In the genomic region with DNA sequence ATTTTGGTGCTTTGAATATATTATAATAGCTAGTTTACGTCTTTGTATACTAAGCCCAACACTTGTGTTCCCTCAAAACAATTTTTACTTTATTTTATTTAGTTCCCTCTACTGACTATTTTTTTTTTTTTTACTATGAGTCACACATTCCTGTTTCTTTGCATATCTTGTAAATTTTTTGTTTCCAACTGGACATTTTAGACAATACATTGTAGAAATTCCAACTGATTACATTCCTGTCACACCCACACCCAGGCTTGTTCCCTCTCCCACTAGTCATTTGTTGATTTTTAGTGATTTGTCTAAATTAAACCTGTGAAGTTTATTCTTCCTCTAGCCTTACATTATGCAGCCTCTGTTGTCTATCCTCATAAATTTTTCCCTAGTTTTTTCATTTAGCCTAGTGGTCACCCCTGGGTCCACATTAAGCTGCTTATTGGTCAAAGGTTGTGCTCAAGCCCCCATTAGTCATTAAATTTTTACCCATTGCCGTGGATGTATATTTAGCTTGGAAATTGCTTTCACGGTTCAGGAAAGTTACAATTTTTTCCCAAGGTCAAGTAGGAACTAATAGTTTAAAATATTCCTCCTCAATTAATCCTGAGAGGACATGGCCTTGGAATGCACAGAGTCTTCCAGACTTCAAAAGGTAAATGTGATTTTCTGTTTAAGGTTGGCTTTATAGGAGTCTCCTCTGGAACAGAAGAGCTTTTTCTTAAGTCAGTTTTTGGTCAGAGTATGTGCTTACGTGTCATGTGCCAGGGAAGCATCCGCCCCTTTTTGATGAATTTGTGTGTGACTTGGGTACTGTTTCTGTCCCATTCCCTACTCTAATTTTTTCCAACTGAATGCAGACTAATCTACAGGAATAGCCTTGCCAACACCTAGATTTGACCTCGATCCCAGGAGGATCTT, we compare ENCODE assay signal across 23 cellular contexts.
DNase-seq lines count a peak whose midpoint lies in the region; ATAC-seq and TF ChIP-seq lines count a peak whose summit lies in the region.
"Had no signal": no experiment of that assay in that cellular context is flagged by ENCODE, and none has a peak within 500 bp of the region (broad histone marks: within the 10 kb centered on the region; RNA-seq: fewer than 3 reads in every experiment).

No MANE protein-coding gene starts in this region.

- peaks cover 15% of the 10 kb centered on the region for H3K36me3 Mint-ChIP-seq in osteocyte (ENCODE audit: unreplicated experiment)
- H3K36me3 Mint-ChIP-seq in activated CD8-positive, alpha-beta T cell treated with anti-CD3 and anti-CD28 coated beads, Interleukin-2, amount 10 ng/mL, durations not matched to agents 7 days and 5 days (ENCODE audit: low read depth) = no peaks in the 10 kb centered on the region

- CTCF ChIA-PET in RWPE1 (lab: Yijun Ruan, JAX) = no interaction called here
- CTCF ChIA-PET in activated CD8-positive, alpha-beta T cell treated with anti-CD3 and anti-CD28 coated beads, Interleukin-2, amount 10 ng/mL, durations not matched to agents 7 days and 5 days (lab: Charles Lee) = no interaction called here

- peak overlapping the region; percentile 78 for H3K27ac Mint-ChIP-seq in osteocyte (ENCODE audit: unreplicated experiment)
- no peak overlapping the region for H3K27ac Mint-ChIP-seq in activated CD8-positive, alpha-beta T cell treated with anti-CD3 and anti-CD28 coated beads, Interleukin-2, amount 10 ng/mL, durations not matched to agents 7 days and 5 days
- H3K27ac Mint-ChIP-seq: activated naive CD8-positive, alpha-beta T cell treated with anti-CD3 and anti-CD28 coated beads, Interleukin-2, amount 50 U/mL, for 24 hours; B cell; natural killer cell treated with Interleukin-12 subunit alpha and Interleukin-12 subunit beta and Interleukin-15 and Interleukin-18, amount 100 ng/mL, for 72 hours had no signal

- ATAC-seq in activated CD8-positive, alpha-beta T cell treated with anti-CD3 and anti-CD28 coated beads, Interleukin-2, amount 10 ng/mL, durations not matched to agents 7 days and 5 days = no peak
- ATAC-seq: activated naive CD8-positive, alpha-beta T cell treated with anti-CD3 and anti-CD28 coated beads, Interleukin-2, amount 50 U/mL, for 24 hours; esophagus mucosa; natural killer cell treated with Interleukin-12 subunit alpha and Interleukin-12 subunit beta and Interleukin-15 and Interleukin-18, amount 100 ng/mL, for 72 hours had no signal

- H3K4me3 Mint-ChIP-seq in osteocyte (ENCODE audit: unreplicated experiment) = no peak overlapping the region
- no peak overlapping the region for H3K4me3 Mint-ChIP-seq in activated CD8-positive, alpha-beta T cell treated with anti-CD3 and anti-CD28 coated beads, Interleukin-2, amount 10 ng/mL, durations not matched to agents 7 days and 5 days
- H3K4me3 Mint-ChIP-seq: activated naive CD8-positive, alpha-beta T cell treated with anti-CD3 and anti-CD28 coated beads, Interleukin-2, amount 50 U/mL, for 24 hours; B cell; natural killer cell treated with Interleukin-12 subunit alpha and Interleukin-12 subunit beta and Interleukin-15 and Interleukin-18, amount 100 ng/mL, for 72 hours had no signal

- no peaks in the 10 kb centered on the region for H3K27me3 Mint-ChIP-seq in osteocyte (ENCODE audit: unreplicated experiment)
- H3K27me3 Mint-ChIP-seq in activated CD8-positive, alpha-beta T cell treated with anti-CD3 and anti-CD28 coated beads, Interleukin-2, amount 10 ng/mL, durations not matched to agents 7 days and 5 days (ENCODE audit: low read depth) = no peaks in the 10 kb centered on the region
- H3K27me3 Mint-ChIP-seq: activated naive CD8-positive, alpha-beta T cell treated with anti-CD3 and anti-CD28 coated beads, Interleukin-2, amount 50 U/mL, for 24 hours; natural killer cell treated with Interleukin-12 subunit alpha and Interleukin-12 subunit beta and Interleukin-15 and Interleukin-18, amount 100 ng/mL, for 72 hours had no signal

- DNase-seq in EL (peak; percentile 86), RWPE1 (ENCODE audit: low spot score) (peak; percentile 25), fibroblast of gingiva (ENCODE audit: low read depth) (peak; percentile 65), osteocyte (ENCODE audit: extremely low spot score, unreplicated experiment) (no peak), NCI-H1417 treated with DMSO at 0.1 percent for 48 hours (lab: John Stamatoyannopoulos, UW) (no peak), NOMO-1 treated with dmso at 0.1 percent for 144 hours (lab: John Stamatoyannopoulos, UW; ENCODE audit: unreplicated experiment) (no peak)
- no peak for DNase-seq in activated CD8-positive, alpha-beta T cell treated with anti-CD3 and anti-CD28 coated beads, Interleukin-2, amount 10 ng/mL, durations not matched to agents 7 days and 5 days
- DNase-seq in activated T-cell treated with anti-CD3 and anti-CD28 coated beads, Interleukin-2, amount 50 U/mL, for 1 hour = no peak
- DNase-seq: activated CD4-positive, alpha-beta T cell treated with anti-CD3 and anti-CD28 coated beads for 48 hours; activated naive CD8-positive, alpha-beta T cell treated with anti-CD3 and anti-CD28 coated beads, Interleukin-2, amount 50 U/mL, for 24 hours; activated T-cell treated with anti-CD3 and anti-CD28 coated beads, Interleukin-2, amount 50 U/mL, for 48 hours; DMS153; GOT3; left ventricle myocardium inferior; NCI-H1092; NCI-H226; stimulated activated CD4-positive, alpha-beta T cell treated with anti-CD3 and anti-CD28 coated beads, Interleukin-2, amount 100 ng/mL, for 24 hours; T1000; transverse colon had no signal

- peaks cover 36% of the 10 kb centered on the region for H3K9me3 Mint-ChIP-seq in osteocyte (ENCODE audit: unreplicated experiment)
- peaks cover 13% of the 10 kb centered on the region for H3K9me3 Mint-ChIP-seq in activated CD8-positive, alpha-beta T cell treated with anti-CD3 and anti-CD28 coated beads, Interleukin-2, amount 10 ng/mL, durations not matched to agents 7 days and 5 days (ENCODE audit: insufficient read depth)

- H3K27ac ChIP-seq in RWPE1 = no peak overlapping the region
- H3K27ac ChIP-seq: left ventricle myocardium inferior, right atrium auricular region, transverse colon had no signal

- POLR2A ChIA-PET in RWPE1 (lab: Yijun Ruan, JAX; ENCODE audit: low non-redundant PET) = no interaction called here
- POLR2A ChIA-PET in activated CD8-positive, alpha-beta T cell treated with anti-CD3 and anti-CD28 coated beads, Interleukin-2, amount 10 ng/mL, durations not matched to agents 7 days and 5 days (lab: Charles Lee) = no interaction called here

- H3K4me1 Mint-ChIP-seq in osteocyte (ENCODE audit: unreplicated experiment) = peaks cover 55% of the 10 kb centered on the region
- H3K4me1 Mint-ChIP-seq in activated CD8-positive, alpha-beta T cell treated with anti-CD3 and anti-CD28 coated beads, Interleukin-2, amount 10 ng/mL, durations not matched to agents 7 days and 5 days (ENCODE audit: low read depth) = no peaks in the 10 kb centered on the region
- H3K4me1 Mint-ChIP-seq: activated naive CD8-positive, alpha-beta T cell treated with anti-CD3 and anti-CD28 coated beads, Interleukin-2, amount 50 U/mL, for 24 hours; B cell had no signal

- TF ChIP-seq CTCF in RWPE1 (conservative IDR thresholded peaks at IDR 0.05; ENCODE audit: low read depth) (no peak), osteocyte (IDR thresholded peaks at IDR 0.05) (no peak)

Comparison
In these comparisons a context has a peak if more than half of its experiments do, and no peak if none do; other contexts are left out.
1. DNase-seq: peak in EL (single experiment), RWPE1 (single experiment) and fibroblast of gingiva (single experiment); none in osteocyte (single experiment), NCI-H1417 treated with DMSO at 0.1 percent for 48 hours (single experiment), activated CD8-positive, alpha-beta T cell treated with anti-CD3 and anti-CD28 coated beads, Interleukin-2, amount 10 ng/mL, durations not matched to agents 7 days and 5 days (single experiment), activated T-cell treated with anti-CD3 and anti-CD28 coated beads, Interleukin-2, amount 50 U/mL, for 1 hour (single experiment) and NOMO-1 treated with dmso at 0.1 percent for 144 hours (single experiment).